9 cellular contexts compared by ENCODE assay signal in genomic region chr13:39446865-39447264, GRCh38.
"Had no signal": no experiment of that assay in that cellular context is flagged by ENCODE, and none has a peak within 500 bp of the region (broad histone marks: within the 10 kb centered on the region; RNA-seq: fewer than 3 reads in every experiment).

No MANE protein-coding gene starts in this region.

- H3K4me2 ChIP-seq: GM23338 had no signal

- H3K36me3 ChIP-seq: HAP-1 had no signal

- ATAC-seq: GM23338, HCT116 had no signal

- H3K4me3 ChIP-seq: GM23248, GM23338, HAP-1 had no signal

- H2AFZ ChIP-seq: GM23248, GM23338 had no signal

- DNase-seq: GM23248, GOT3, H7, H9, HCEC 1CT, HFFc6 had no signal

- H3K27ac ChIP-seq: GM23248 had no signal

- H3K9me3 ChIP-seq: HAP-1 had no signal
